ENCODE assay signal across 1 cellular context in the genomic region with DNA sequence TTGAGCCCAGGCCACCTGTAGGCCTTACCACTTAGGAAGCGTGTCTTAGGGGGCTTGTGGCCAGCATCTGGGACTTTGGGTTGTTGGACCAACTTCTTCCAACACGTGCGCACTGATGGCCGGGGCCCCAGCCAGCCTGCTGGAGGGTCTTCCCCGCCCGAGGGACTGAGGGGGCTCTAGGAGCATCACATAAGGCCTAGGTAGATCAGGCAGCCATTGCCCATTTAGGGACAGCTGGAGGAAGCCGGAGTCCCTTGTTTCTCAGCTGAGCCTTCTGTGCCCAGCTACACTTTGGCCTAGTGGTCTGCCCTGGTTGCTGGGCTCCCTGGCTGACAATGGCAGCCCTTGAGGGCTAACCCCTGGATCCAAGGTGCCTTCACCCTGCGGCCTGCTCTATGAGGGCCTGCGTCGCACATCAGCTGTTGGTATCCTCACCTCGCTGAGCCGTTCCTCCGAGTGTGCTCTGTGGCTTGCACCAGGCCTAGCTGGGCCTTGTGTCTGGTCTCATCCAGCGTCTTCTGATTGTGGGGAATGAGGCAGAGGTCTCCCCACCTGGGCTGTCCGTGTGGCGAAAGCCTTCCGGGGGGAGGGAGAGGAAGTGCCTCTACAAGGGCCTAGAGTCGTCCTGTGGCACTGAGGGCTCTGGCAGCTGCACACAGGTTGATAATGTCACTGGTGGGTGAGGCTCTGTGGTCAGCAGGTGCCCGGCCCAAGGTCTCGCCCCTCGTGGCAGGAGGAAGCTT.
TF ChIP-seq lines count a peak whose summit lies in the region.

No MANE protein-coding gene starts in this region.

TF ChIP-seq in GM12878, 131 proteins besides CTCF, POLR2A, EP300 and RAD21:
- TF ChIP-seq, protein P1, sequence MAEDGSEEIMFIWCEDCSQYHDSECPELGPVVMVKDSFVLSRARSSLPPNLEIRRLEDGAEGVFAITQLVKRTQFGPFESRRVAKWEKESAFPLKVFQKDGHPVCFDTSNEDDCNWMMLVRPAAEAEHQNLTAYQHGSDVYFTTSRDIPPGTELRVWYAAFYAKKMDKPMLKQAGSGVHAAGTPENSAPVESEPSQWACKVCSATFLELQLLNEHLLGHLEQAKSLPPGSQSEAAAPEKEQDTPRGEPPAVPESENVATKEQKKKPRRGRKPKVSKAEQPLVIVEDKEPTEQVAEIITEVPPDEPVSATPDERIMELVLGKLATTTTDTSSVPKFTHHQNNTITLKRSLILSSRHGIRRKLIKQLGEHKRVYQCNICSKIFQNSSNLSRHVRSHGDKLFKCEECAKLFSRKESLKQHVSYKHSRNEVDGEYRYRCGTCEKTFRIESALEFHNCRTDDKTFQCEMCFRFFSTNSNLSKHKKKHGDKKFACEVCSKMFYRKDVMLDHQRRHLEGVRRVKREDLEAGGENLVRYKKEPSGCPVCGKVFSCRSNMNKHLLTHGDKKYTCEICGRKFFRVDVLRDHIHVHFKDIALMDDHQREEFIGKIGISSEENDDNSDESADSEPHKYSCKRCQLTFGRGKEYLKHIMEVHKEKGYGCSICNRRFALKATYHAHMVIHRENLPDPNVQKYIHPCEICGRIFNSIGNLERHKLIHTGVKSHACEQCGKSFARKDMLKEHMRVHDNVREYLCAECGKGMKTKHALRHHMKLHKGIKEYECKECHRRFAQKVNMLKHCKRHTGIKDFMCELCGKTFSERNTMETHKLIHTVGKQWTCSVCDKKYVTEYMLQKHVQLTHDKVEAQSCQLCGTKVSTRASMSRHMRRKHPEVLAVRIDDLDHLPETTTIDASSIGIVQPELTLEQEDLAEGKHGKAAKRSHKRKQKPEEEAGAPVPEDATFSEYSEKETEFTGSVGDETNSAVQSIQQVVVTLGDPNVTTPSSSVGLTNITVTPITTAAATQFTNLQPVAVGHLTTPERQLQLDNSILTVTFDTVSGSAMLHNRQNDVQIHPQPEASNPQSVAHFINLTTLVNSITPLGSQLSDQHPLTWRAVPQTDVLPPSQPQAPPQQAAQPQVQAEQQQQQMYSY (CRISPR knock-in tag; IDR thresholded peaks at IDR 0.05) = no peak
- TF ChIP-seq CEBPB (IDR thresholded peaks at IDR 0.05; ENCODE audit: borderline replicate concordance in 1 of 2, low read depth in 2 of 2, low read length in 2 of 2) (no peak), NRF1 (conservative IDR thresholded peaks at IDR 0.05; ENCODE audit: low read depth, low read length) (no peak), SMC3 (IDR thresholded peaks at IDR 0.05; ENCODE audit: borderline replicate concordance, low read length) (no peak), YBX1 (IDR thresholded peaks at IDR 0.05) (no peak), KDM1A (IDR thresholded peaks at IDR 0.05; ENCODE audit: borderline replicate concordance) (no peak), PML (IDR thresholded peaks at IDR 0.05; ENCODE audit: low read length) (no peak), IKZF1 (conservative IDR thresholded peaks at IDR 0.05) (no peak), ZNF384 (IDR thresholded peaks at IDR 0.05; ENCODE audit: borderline replicate concordance, low read depth, low read length) (no peak), ASH2L (IDR thresholded peaks at IDR 0.05; ENCODE audit: borderline replicate concordance, low read depth) (no peak), MTA2 (IDR thresholded peaks at IDR 0.05; ENCODE audit: low read depth) (no peak), TCF12 (IDR thresholded peaks at IDR 0.05; ENCODE audit: low read depth, low read length) (no peak), CREM (IDR thresholded peaks at IDR 0.05; ENCODE audit: low read depth) (no peak), ZZZ3 (IDR thresholded peaks at IDR 0.05; ENCODE audit: control insufficient read depth, insufficient read length, low read depth) (no peak), EZH2 (IDR thresholded peaks at IDR 0.05; ENCODE audit: borderline replicate concordance, control insufficient read depth, low read depth, low read length) (no peak), GABPA (IDR thresholded peaks at IDR 0.05; ENCODE audit: low read depth) (no peak)
- TF ChIP-seq, protein P2, sequence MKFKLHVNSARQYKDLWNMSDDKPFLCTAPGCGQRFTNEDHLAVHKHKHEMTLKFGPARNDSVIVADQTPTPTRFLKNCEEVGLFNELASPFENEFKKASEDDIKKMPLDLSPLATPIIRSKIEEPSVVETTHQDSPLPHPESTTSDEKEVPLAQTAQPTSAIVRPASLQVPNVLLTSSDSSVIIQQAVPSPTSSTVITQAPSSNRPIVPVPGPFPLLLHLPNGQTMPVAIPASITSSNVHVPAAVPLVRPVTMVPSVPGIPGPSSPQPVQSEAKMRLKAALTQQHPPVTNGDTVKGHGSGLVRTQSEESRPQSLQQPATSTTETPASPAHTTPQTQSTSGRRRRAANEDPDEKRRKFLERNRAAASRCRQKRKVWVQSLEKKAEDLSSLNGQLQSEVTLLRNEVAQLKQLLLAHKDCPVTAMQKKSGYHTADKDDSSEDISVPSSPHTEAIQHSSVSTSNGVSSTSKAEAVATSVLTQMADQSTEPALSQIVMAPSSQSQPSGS (IDR thresholded peaks at IDR 0.05; ENCODE audit: low read length) = no peak
- TF ChIP-seq, protein P3, sequence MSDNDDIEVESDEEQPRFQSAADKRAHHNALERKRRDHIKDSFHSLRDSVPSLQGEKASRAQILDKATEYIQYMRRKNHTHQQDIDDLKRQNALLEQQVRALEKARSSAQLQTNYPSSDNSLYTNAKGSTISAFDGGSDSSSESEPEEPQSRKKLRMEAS (IDR thresholded peaks at IDR 0.05; ENCODE audit: low read depth, low read length) = no peak
- TF ChIP-seq, protein P4, sequence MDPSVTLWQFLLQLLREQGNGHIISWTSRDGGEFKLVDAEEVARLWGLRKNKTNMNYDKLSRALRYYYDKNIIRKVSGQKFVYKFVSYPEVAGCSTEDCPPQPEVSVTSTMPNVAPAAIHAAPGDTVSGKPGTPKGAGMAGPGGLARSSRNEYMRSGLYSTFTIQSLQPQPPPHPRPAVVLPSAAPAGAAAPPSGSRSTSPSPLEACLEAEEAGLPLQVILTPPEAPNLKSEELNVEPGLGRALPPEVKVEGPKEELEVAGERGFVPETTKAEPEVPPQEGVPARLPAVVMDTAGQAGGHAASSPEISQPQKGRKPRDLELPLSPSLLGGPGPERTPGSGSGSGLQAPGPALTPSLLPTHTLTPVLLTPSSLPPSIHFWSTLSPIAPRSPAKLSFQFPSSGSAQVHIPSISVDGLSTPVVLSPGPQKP (IDR thresholded peaks at IDR 0.05; ENCODE audit: low read depth, low read length) = no peak
- TF ChIP-seq, protein P5, sequence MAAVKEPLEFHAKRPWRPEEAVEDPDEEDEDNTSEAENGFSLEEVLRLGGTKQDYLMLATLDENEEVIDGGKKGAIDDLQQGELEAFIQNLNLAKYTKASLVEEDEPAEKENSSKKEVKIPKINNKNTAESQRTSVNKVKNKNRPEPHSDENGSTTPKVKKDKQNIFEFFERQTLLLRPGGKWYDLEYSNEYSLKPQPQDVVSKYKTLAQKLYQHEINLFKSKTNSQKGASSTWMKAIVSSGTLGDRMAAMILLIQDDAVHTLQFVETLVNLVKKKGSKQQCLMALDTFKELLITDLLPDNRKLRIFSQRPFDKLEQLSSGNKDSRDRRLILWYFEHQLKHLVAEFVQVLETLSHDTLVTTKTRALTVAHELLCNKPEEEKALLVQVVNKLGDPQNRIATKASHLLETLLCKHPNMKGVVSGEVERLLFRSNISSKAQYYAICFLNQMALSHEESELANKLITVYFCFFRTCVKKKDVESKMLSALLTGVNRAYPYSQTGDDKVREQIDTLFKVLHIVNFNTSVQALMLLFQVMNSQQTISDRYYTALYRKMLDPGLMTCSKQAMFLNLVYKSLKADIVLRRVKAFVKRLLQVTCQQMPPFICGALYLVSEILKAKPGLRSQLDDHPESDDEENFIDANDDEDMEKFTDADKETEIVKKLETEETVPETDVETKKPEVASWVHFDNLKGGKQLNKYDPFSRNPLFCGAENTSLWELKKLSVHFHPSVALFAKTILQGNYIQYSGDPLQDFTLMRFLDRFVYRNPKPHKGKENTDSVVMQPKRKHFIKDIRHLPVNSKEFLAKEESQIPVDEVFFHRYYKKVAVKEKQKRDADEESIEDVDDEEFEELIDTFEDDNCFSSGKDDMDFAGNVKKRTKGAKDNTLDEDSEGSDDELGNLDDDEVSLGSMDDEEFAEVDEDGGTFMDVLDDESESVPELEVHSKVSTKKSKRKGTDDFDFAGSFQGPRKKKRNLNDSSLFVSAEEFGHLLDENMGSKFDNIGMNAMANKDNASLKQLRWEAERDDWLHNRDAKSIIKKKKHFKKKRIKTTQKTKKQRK (IDR thresholded peaks at IDR 0.05; ENCODE audit: low read depth, low read length) = no peak
